ENCODE assay signal across 7 cellular contexts in the genomic region with DNA sequence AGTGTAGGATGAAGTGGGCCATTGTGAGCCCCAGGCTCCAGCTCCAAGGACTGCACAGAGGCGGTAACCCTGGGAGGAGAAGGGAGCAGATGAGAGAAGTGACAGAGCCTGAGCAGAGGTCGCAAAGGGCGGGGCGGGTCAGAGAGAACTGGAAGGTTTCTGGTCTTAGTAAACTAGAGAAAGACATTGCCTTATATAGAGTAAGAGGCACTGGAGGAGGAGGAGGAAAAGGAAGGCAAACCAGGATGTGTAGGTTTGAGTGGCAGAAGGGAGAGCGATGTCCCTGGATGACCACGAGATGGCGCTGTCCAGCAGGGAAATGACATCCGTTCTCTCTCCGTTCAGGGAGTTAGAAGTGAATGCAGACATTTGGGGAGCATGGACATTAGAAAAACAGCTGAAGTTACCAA. TPM values are rescaled to one million over a fixed set of nuclear protein-coding genes. Genes with fewer than 3 reads are reported as not detected.
DNase-seq lines count a peak whose midpoint lies in the region; ATAC-seq and TF ChIP-seq lines count a peak whose summit lies in the region.

No MANE protein-coding gene starts in this region.

- ATAC-seq in HG02759 (IDR thresholded peaks at IDR 0.05; ENCODE audit: unreplicated experiment): peak; percentile 93

- peak; percentile 89 for TF ChIP-seq CTCF in GM13976 (IDR thresholded peaks at IDR 0.05; ENCODE audit: borderline replicate concordance, control extremely low read depth, extremely low read depth, insufficient read depth, missing control alignments)
- peak; percentile 91 for TF ChIP-seq CTCF in astrocyte of the spinal cord (IDR thresholded peaks at IDR 0.05; ENCODE audit: low read depth, low read length)
- TF ChIP-seq CTCF in spleen (IDR thresholded peaks at IDR 0.05 in 8 of 11, conservative IDR thresholded peaks at IDR 0.05 in 3 of 11): peak; percentile 78 to 98 (median 92)

- H3K27me3 ChIP-seq in spleen (replicated peaks in 1 of 7): no peaks in the 10 kb centered on the region

- intact Hi-C loops in spleen (cut with DNase I; ENCODE audit: low total_unique reads): loop anchor here (2.0 to 5.0 kb wide), 2 partner anchors 62 to 126 kb away; no protein-coding TSS in a partner anchor

- peaks cover 0 to 23% (median 9%) of the 10 kb centered on the region in 6 donors for H3K4me1 ChIP-seq in spleen

- in situ Hi-C loops in GM13976 (cut with MboI; ENCODE audit: low sequenced_read_pairs, unreplicated experiment) (loop anchor here (5.0 to 25.0 kb wide), 3 partner anchors 127 to 488 kb away; a partner anchor contains a TSS), astrocyte of the spinal cord (cut with HindIII; ENCODE audit: low sequenced_read_pairs) (no loop called here)

- H3K36me3 ChIP-seq in spleen: no peaks in the 10 kb centered on the region

- no peak overlapping the region for H3K4me3 ChIP-seq in astrocyte of the spinal cord (ENCODE audit: low read depth, low read length)
- H3K4me3 ChIP-seq in spleen: no peak overlapping the region

- WGBS in spleen, 5 donors: 12 to 16% (median 13%) methylated on average over 9 of the region's 9 CpGs

- H3K9me3 ChIP-seq in spleen: peaks cover 0 to 15% (median 12%) of the 10 kb centered on the region in 8 donors

- no peak overlapping the region for H3K27ac ChIP-seq in spleen

- TF ChIP-seq POLR2A in spleen (IDR thresholded peaks at IDR 0.05): no peak

- DNase-seq in GM13976 (ENCODE audit: low spot score) (peak; percentile 79), NCI-H146 treated with DMSO at 0.1 percent for 48 hours (lab: John Stamatoyannopoulos, UW; ENCODE audit: unreplicated experiment) (peak; percentile 55), T1000 (lab: John Stamatoyannopoulos, UW) (peak; percentile 31), astrocyte of the spinal cord (ENCODE audit: low read depth, low spot score) (peak; percentile 76), iPS DF 19.7 (ENCODE audit: low read depth, low spot score) (peak; percentile 88), spleen (peak; percentile 94)

RNA-seq across cellular contexts. Expression of a gene that starts 49.0 kb away (rescaled TPM):
- total RNA-seq in spleen: 10 to 100 TPM in 6 of 7 donors, 1 to 10 TPM in 1; 6.4 to 18.9 (median 11.6) TPM
- polyA plus RNA-seq in spleen: 10 to 100 TPM in 1 of 3 donors, 1 to 10 TPM in 2; 7.7 to 10.4 (median 9.0) TPM

Comparison
In these comparisons a context has a peak if more than half of its experiments do, and no peak if none do; other contexts are left out.
1. DNase-seq: peak in every context shown above with its lines; median percentile 94 in spleen; 88 in iPS DF 19.7; 79 in GM13976; 76 in astrocyte of the spinal cord; 55 in NCI-H146 treated with DMSO at 0.1 percent for 48 hours; 31 in T1000.